1 cellular context compared by ENCODE assay signal in the genomic region with DNA sequence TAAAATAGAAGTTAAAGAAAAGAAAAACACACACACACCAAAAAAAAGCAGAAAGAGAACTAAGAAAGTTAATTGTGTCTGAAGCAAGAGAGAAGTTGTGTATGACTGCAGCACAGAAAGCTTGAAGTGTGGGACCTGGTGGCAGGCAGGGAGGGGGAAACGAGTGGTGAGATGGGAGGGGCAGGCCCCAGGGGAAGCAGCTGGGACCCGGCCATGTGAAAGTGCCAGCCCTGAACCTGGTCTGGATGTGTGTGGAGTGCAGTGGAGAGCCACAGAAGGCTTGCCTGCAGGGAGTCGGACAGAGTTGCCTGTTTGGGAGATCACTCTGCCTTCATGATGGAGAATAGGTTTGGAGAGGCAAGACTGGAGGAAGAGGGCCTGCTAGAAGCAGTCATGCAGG.
TF ChIP-seq lines count a peak whose summit lies in the region.

No MANE protein-coding gene starts in this region.

TF ChIP-seq in HEK293, 187 proteins besides CTCF, POLR2A, EP300 and RAD21 (continued from another document):
- TF ChIP-seq KLF9 (tag by site-specific recombination; IDR thresholded peaks at IDR 0.05; ENCODE audit: low read depth), result no peak
- TF ChIP-seq, protein P1, sequence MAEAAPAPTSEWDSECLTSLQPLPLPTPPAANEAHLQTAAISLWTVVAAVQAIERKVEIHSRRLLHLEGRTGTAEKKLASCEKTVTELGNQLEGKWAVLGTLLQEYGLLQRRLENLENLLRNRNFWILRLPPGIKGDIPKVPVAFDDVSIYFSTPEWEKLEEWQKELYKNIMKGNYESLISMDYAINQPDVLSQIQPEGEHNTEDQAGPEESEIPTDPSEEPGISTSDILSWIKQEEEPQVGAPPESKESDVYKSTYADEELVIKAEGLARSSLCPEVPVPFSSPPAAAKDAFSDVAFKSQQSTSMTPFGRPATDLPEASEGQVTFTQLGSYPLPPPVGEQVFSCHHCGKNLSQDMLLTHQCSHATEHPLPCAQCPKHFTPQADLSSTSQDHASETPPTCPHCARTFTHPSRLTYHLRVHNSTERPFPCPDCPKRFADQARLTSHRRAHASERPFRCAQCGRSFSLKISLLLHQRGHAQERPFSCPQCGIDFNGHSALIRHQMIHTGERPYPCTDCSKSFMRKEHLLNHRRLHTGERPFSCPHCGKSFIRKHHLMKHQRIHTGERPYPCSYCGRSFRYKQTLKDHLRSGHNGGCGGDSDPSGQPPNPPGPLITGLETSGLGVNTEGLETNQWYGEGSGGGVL (tag by site-specific recombination; IDR thresholded peaks at IDR 0.05), result peak; percentile 62
- TF ChIP-seq ZNF560 (tag by site-specific recombination; IDR thresholded peaks at IDR 0.05; ENCODE audit: borderline replicate concordance), result no peak
- no peak for TF ChIP-seq ZNF112 (tag by site-specific recombination; IDR thresholded peaks at IDR 0.05)
- no peak for TF ChIP-seq ZNF16 (tag by site-specific recombination; IDR thresholded peaks at IDR 0.05; ENCODE audit: low read depth)
